ENCODE assay signal across 33 cellular contexts in the genomic region with DNA sequence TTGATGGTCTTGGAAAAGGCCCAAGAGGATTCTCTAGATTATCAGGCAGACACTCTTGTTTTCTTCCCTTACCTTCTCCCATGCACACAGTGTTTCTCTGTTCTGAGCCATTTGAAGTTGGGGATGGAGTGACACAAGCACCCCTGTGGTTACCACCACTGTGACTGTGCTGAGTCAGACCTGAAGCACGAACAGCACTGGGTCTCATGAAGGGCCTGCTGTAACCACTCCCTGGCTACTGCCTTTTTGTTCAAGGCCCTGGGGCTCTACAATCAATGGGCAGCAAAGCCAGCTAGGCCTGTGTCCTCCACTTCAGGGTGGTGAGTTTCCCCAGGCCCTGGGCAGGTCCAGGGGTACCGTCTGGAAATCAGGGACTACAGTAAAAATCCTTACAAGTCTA.
DNase-seq lines count a peak whose midpoint lies in the region; ATAC-seq, FAIRE-seq and TF ChIP-seq lines count a peak whose summit lies in the region.
"Had no signal": no experiment of that assay in that cellular context is flagged by ENCODE, and none has a peak within 500 bp of the region (broad histone marks: within the 10 kb centered on the region; RNA-seq: fewer than 3 reads in every experiment).

No MANE protein-coding gene starts in this region.

- no peak overlapping the region for H3K27ac Mint-ChIP-seq in chondrocyte (ENCODE audit: unreplicated experiment)
- H3K27ac Mint-ChIP-seq in activated CD4-positive, alpha-beta T cell treated with anti-CD3 and anti-CD28 coated beads for 36 hours = no peak overlapping the region
- H3K27ac Mint-ChIP-seq: activated CD4-positive, alpha-beta T cell treated with anti-CD3 and anti-CD28 coated beads, Interleukin-2, amount 10 ng/mL, durations not matched to agents 24 days and 14 days; activated naive CD4-positive, alpha-beta T cell treated with anti-CD3 and anti-CD28 coated beads, Interleukin-2, amount 50 U/mL, for 72 hours; HFFc6; natural killer cell; T-helper 2 cell treated with Interferon-gamma antibody and Interleukin-4, amounts not matched to agents 5 μg/mL and 100 μg/mL, for 36 hours; type B pancreatic cell had no signal

- peaks cover 18% of the 10 kb centered on the region for H3K9me3 ChIP-seq in A673 (ENCODE audit: low read depth, low read length, poor library complexity, severe bottlenecking)
- H3K9me3 ChIP-seq: lower lobe of right lung, mucosa of descending colon had no signal

- H3K4me1 Mint-ChIP-seq in chondrocyte (ENCODE audit: low read depth) = no peaks in the 10 kb centered on the region
- no peaks in the 10 kb centered on the region for H3K4me1 Mint-ChIP-seq in activated CD4-positive, alpha-beta T cell treated with anti-CD3 and anti-CD28 coated beads for 36 hours
- H3K4me1 Mint-ChIP-seq: activated CD4-positive, alpha-beta T cell treated with anti-CD3 and anti-CD28 coated beads, Interleukin-2, amount 10 ng/mL, durations not matched to agents 24 days and 14 days; natural killer cell had no signal

- intact Hi-C loops in A673 (cut with micrococcal nuclease; ENCODE audit: unreplicated experiment) = no loop called here
- intact Hi-C loops in activated CD4-positive, alpha-beta T cell treated with anti-CD3 and anti-CD28 coated beads for 36 hours (cut with DNase I, micrococcal nuclease) = no loop called here

- H3K36me3 ChIP-seq in A673 (ENCODE audit: insufficient read depth, low read length, poor library complexity, severe bottlenecking) = no peaks in the 10 kb centered on the region
- H3K36me3 ChIP-seq: heart left ventricle, lower lobe of right lung, WERI-Rb-1 had no signal

- no peak for FAIRE-seq in urothelium cell line (lab: Jason Lieb, UNC)
- FAIRE-seq: A204.1, small intestine had no signal

- peaks cover 38% of the 10 kb centered on the region for H3K9me3 Mint-ChIP-seq in chondrocyte (ENCODE audit: low read depth)
- peaks cover 14% of the 10 kb centered on the region for H3K9me3 Mint-ChIP-seq in activated CD4-positive, alpha-beta T cell treated with anti-CD3 and anti-CD28 coated beads for 36 hours (ENCODE audit: low read depth)
- H3K9me3 Mint-ChIP-seq: type B pancreatic cell had no signal

- no peaks in the 10 kb centered on the region for H3K27me3 ChIP-seq in A673 (replicated peaks; ENCODE audit: insufficient read depth, low read depth, low read length, poor library complexity)
- H3K27me3 ChIP-seq: heart left ventricle had no signal

- in situ Hi-C loops in KBM-7 (cut with MboI; ENCODE audit: low pct_unique_long_range_greater_than_20kb, low sequenced_read_pairs) = no loop called here

- no peak overlapping the region for H3K27ac ChIP-seq in A673 (ENCODE audit: low read depth, low read length, poor library complexity, severe bottlenecking)
- H3K27ac ChIP-seq: GM23248, heart left ventricle, lower lobe of right lung, WERI-Rb-1 had no signal

- BruUV-seq in A673 (replicated peaks; lab: Mats Ljungman, UMichigan) = no TSS peak

- no peak overlapping the region for H3K4me3 ChIP-seq in A673 (ENCODE audit: low read depth, low read length, poor library complexity, severe bottlenecking)
- H3K4me3 ChIP-seq: GM23248, heart left ventricle, lower lobe of right lung, mucosa of descending colon had no signal

- CTCF ChIA-PET in A673 (lab: Charles Lee) = no interaction called here
- CTCF ChIA-PET in activated CD4-positive, alpha-beta T cell treated with anti-CD3 and anti-CD28 coated beads for 36 hours (lab: Charles Lee) = no interaction called here

- POLR2A ChIA-PET in A673 (lab: Charles Lee; ENCODE audit: low non-redundant PET) = no interaction called here
- POLR2A ChIA-PET in activated CD4-positive, alpha-beta T cell treated with anti-CD3 and anti-CD28 coated beads for 36 hours (lab: Charles Lee) = no interaction called here

- TF ChIP-seq CTCF in A673 (conservative IDR thresholded peaks at IDR 0.05; ENCODE audit: low read depth, low read length) (no peak), chondrocyte (IDR thresholded peaks at IDR 0.05) (no peak)

- H3K4me3 Mint-ChIP-seq in chondrocyte (ENCODE audit: unreplicated experiment) = no peak overlapping the region
- no peak overlapping the region for H3K4me3 Mint-ChIP-seq in activated CD4-positive, alpha-beta T cell treated with anti-CD3 and anti-CD28 coated beads for 36 hours
- H3K4me3 Mint-ChIP-seq: activated CD4-positive, alpha-beta T cell treated with anti-CD3 and anti-CD28 coated beads, Interleukin-2, amount 10 ng/mL, durations not matched to agents 24 days and 14 days; HFFc6; natural killer cell; T-helper 2 cell treated with Interferon-gamma antibody and Interleukin-4, amounts not matched to agents 5 μg/mL and 100 μg/mL, for 36 hours; type B pancreatic cell had no signal

- DNase-seq in A673 (ENCODE audit: low spot score) = peak; percentile 49
- peak; percentile 9 for DNase-seq in M059J (ENCODE audit: low read depth)
- DNase-seq in chondrocyte (ENCODE audit: low spot score) = peak; percentile 27
- DNase-seq in kidney tubule cell (ENCODE audit: low spot score) = peak; percentile 70
- no peak for DNase-seq in KBM-7
- DNase-seq in urothelium cell line (ENCODE audit: low spot score) = no peak
- DNase-seq in activated CD4-positive, alpha-beta T cell treated with anti-CD3 and anti-CD28 coated beads for 36 hours = no peak
- DNase-seq: activated CD4-positive, alpha-beta T cell treated with anti-CD3 and anti-CD28 coated beads, Interleukin-2, amount 10 ng/mL, durations not matched to agents 24 days and 14 days; activated effector memory CD4-positive, alpha-beta T cell treated with Interleukin-2 at 50 U/mL for 16 hours; activated T-cell treated with anti-CD3 and anti-CD28 coated beads, Interleukin-2, amount 50 U/mL, for 1 hour; cortex of kidney; DND-41; effector memory CD4-positive, alpha-beta T cell; erythroblast; GM23248; heart left ventricle; HFFc6; lower lobe of right lung; mucosa of descending colon; MV-4-11; natural killer cell; NCI-H1436; NCI-H2081 treated with DMSO at 0.1 percent for 48 hours; NCI-H446; NCI-H748 treated with DMSO at 0.1 percent for 48 hours; small intestine; stimulated activated naive CD4-positive, alpha-beta T cell; WERI-Rb-1 had no signal

- no peaks in the 10 kb centered on the region for H3K27me3 Mint-ChIP-seq in chondrocyte (ENCODE audit: low read depth)
- H3K27me3 Mint-ChIP-seq in activated CD4-positive, alpha-beta T cell treated with anti-CD3 and anti-CD28 coated beads for 36 hours = no peaks in the 10 kb centered on the region
- H3K27me3 Mint-ChIP-seq: activated CD4-positive, alpha-beta T cell treated with anti-CD3 and anti-CD28 coated beads, Interleukin-2, amount 10 ng/mL, durations not matched to agents 24 days and 14 days; type B pancreatic cell had no signal

- no peak for ATAC-seq in HG03039 (IDR thresholded peaks at IDR 0.05; ENCODE audit: unreplicated experiment)
- no peak for ATAC-seq in activated CD4-positive, alpha-beta T cell treated with anti-CD3 and anti-CD28 coated beads for 36 hours
- ATAC-seq: activated naive CD4-positive, alpha-beta T cell treated with anti-CD3 and anti-CD28 coated beads, Interleukin-2, amount 50 U/mL, for 72 hours; heart left ventricle; mucosa of descending colon; natural killer cell had no signal

- no peaks in the 10 kb centered on the region for H3K4me1 ChIP-seq in A673 (ENCODE audit: insufficient read depth, low read length, poor library complexity, severe bottlenecking)
- H3K4me1 ChIP-seq: heart left ventricle, lower lobe of right lung had no signal

- peaks cover 8% of the 10 kb centered on the region for H3K36me3 Mint-ChIP-seq in chondrocyte (ENCODE audit: low read depth)
- H3K36me3 Mint-ChIP-seq in activated CD4-positive, alpha-beta T cell treated with anti-CD3 and anti-CD28 coated beads for 36 hours (ENCODE audit: low read depth) = no peaks in the 10 kb centered on the region
- H3K36me3 Mint-ChIP-seq: type B pancreatic cell had no signal

Comparison
In these comparisons a context has a peak if more than half of its experiments do, and no peak if none do; other contexts are left out.
1. DNase-seq: peak in A673 (single experiment), M059J (single experiment), chondrocyte (single experiment) and kidney tubule cell (single experiment); none in KBM-7 (single experiment), urothelium cell line (single experiment) and activated CD4-positive, alpha-beta T cell treated with anti-CD3 and anti-CD28 coated beads for 36 hours (single experiment).